39 cellular contexts compared by ENCODE assay signal in the genomic region with DNA sequence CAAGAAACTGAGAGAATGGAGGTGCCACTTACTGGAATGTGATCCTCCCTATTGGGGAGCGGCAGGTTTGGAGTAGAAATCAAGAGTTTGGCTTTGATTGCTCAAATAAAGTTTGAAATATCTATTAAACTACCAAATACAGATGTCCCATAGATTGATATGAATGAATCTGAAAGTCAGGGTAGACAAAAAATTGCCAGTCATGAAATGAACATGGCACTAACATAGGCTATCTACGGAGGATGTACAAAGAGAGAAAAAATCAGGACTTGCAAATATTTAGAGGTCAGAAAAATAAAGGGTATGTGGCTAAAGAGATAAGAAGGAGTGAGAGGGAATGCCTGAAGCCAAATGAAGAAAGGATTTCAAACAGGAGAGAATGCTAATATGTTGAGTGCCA.
"Had no signal": no experiment of that assay in that cellular context is flagged by ENCODE, and none has a peak within 500 bp of the region (broad histone marks: within the 10 kb centered on the region; RNA-seq: fewer than 3 reads in every experiment).

No MANE protein-coding gene starts in this region.

- H3K4me1 Mint-ChIP-seq: activated B cell treated with CpG ODN at 0.5 μM for 24 hours; activated CD4-positive, alpha-beta T cell treated with anti-CD3 and anti-CD28 coated beads, Interleukin-2, amount 10 ng/mL, durations not matched to agents 24 days and 14 days; activated naive CD4-positive, alpha-beta T cell treated with anti-CD3 and anti-CD28 coated beads, Interleukin-2, amount 10 ng/mL, durations not matched to agents 7 days and 5 days; activated naive CD4-positive, alpha-beta T cell treated with anti-CD3 and anti-CD28 coated beads, Interleukin-2, amount 50 U/mL, for 24 hours; activated naive CD8-positive, alpha-beta T cell treated with anti-CD3 and anti-CD28 coated beads, Interleukin-2, amount 10 ng/mL, durations not matched to agents 7 days and 5 days; activated naive CD8-positive, alpha-beta T cell treated with anti-CD3 and anti-CD28 coated beads, Interleukin-2, amount 50 U/mL, for 24 hours; brain; central memory CD8-positive, alpha-beta T cell had no signal

- H3K27ac ChIP-seq: ascending aorta, cardiac muscle cell, VCaP had no signal

- H3K27me3 ChIP-seq: ascending aorta, cardiac muscle cell had no signal

- FAIRE-seq: bronchial epithelial cell, TTC549 had no signal

- H3K9me3 ChIP-seq: ascending aorta had no signal

- H3K4me3 Mint-ChIP-seq: activated B cell treated with CpG ODN at 0.5 μM for 24 hours; activated CD4-positive, alpha-beta memory T cell treated with anti-CD3 and anti-CD28 coated beads for 36 hours; activated CD4-positive, alpha-beta T cell treated with anti-CD3 and anti-CD28 coated beads, Interleukin-2, amount 10 ng/mL, durations not matched to agents 24 days and 14 days; activated CD8-positive, alpha-beta T cell treated with anti-CD3 and anti-CD28 coated beads for 36 hours; activated naive CD4-positive, alpha-beta T cell treated with anti-CD3 and anti-CD28 coated beads, Interleukin-2, amount 10 ng/mL, durations not matched to agents 7 days and 5 days; activated naive CD4-positive, alpha-beta T cell treated with anti-CD3 and anti-CD28 coated beads, Interleukin-2, amount 50 U/mL, for 24 hours; activated naive CD8-positive, alpha-beta T cell; activated naive CD8-positive, alpha-beta T cell treated with anti-CD3 and anti-CD28 coated beads, Interleukin-2, amount 10 ng/mL, durations not matched to agents 7 days and 5 days; activated naive CD8-positive, alpha-beta T cell treated with anti-CD3 and anti-CD28 coated beads, Interleukin-2, amount 50 U/mL, for 24 hours; activated T-cell treated with anti-CD3 and anti-CD28 coated beads, Interleukin-2, amount 50 U/mL, for 4 hours; activated T-cell treated with anti-CD3 and anti-CD28 coated beads, Interleukin-2, amount 50 U/mL, for 72 hours; activated T-helper 1 cell treated with anti-CD3 and anti-CD28 coated beads, Interleukin-12 subunit alpha, Interleukin-12 subunit beta, Interleukin-2, Interleukin-4 antibody, amounts not matched to agents 30 ng/mL and 10 ng/mL and 1 ng/mL, durations not matched to agents 14 hours and 24 hours and 36 hours; brain; central memory CD8-positive, alpha-beta T cell; T-helper 1 cell treated with Interleukin-12 subunit alpha and Interleukin-12 subunit beta and Interleukin-4 antibody, amounts not matched to agents 30 μg/mL and 1 μg/mL, for 36 hours; T-helper 2 cell treated with Interferon-gamma antibody and Interleukin-4, amounts not matched to agents 5 μg/mL and 100 μg/mL, for 36 hours had no signal

- H3K36me3 Mint-ChIP-seq: activated CD4-positive, alpha-beta memory T cell treated with anti-CD3 and anti-CD28 coated beads for 36 hours; activated naive CD4-positive, alpha-beta T cell treated with anti-CD3 and anti-CD28 coated beads, Interleukin-2, amount 10 ng/mL, durations not matched to agents 7 days and 5 days; activated naive CD4-positive, alpha-beta T cell treated with anti-CD3 and anti-CD28 coated beads, Interleukin-2, amount 50 U/mL, for 24 hours; activated naive CD8-positive, alpha-beta T cell; activated naive CD8-positive, alpha-beta T cell treated with anti-CD3 and anti-CD28 coated beads, Interleukin-2, amount 10 ng/mL, durations not matched to agents 7 days and 5 days; brain had no signal

- H3K36me3 ChIP-seq: ascending aorta, cardiac muscle cell had no signal

- H3K27me3 Mint-ChIP-seq: activated B cell treated with CpG ODN at 0.5 μM for 24 hours; activated CD4-positive, alpha-beta memory T cell treated with anti-CD3 and anti-CD28 coated beads for 36 hours; activated CD4-positive, alpha-beta T cell treated with anti-CD3 and anti-CD28 coated beads, Interleukin-2, amount 10 ng/mL, durations not matched to agents 24 days and 14 days; activated CD8-positive, alpha-beta T cell treated with anti-CD3 and anti-CD28 coated beads for 36 hours; activated naive CD4-positive, alpha-beta T cell treated with anti-CD3 and anti-CD28 coated beads, Interleukin-2, amount 10 ng/mL, durations not matched to agents 7 days and 5 days; activated naive CD4-positive, alpha-beta T cell treated with anti-CD3 and anti-CD28 coated beads, Interleukin-2, amount 50 U/mL, for 24 hours; activated naive CD8-positive, alpha-beta T cell; activated naive CD8-positive, alpha-beta T cell treated with anti-CD3 and anti-CD28 coated beads, Interleukin-2, amount 10 ng/mL, durations not matched to agents 7 days and 5 days; activated naive CD8-positive, alpha-beta T cell treated with anti-CD3 and anti-CD28 coated beads, Interleukin-2, amount 50 U/mL, for 24 hours; brain; central memory CD8-positive, alpha-beta T cell had no signal

- H3K4me3 ChIP-seq: ascending aorta, cardiac muscle cell had no signal

- ATAC-seq: activated CD8-positive, alpha-beta T cell treated with anti-CD3 and anti-CD28 coated beads for 36 hours; activated naive CD8-positive, alpha-beta T cell treated with anti-CD3 and anti-CD28 coated beads, Interleukin-2, amount 50 U/mL, for 24 hours; activated T-cell treated with anti-CD3 and anti-CD28 coated beads, Interleukin-2, amount 50 U/mL, for 4 hours; activated T-cell treated with anti-CD3 and anti-CD28 coated beads, Interleukin-2, amount 50 U/mL, for 72 hours had no signal

- H3K4me1 ChIP-seq: ascending aorta had no signal

- H3K27ac Mint-ChIP-seq: activated B cell treated with CpG ODN at 0.5 μM for 24 hours; activated CD4-positive, alpha-beta memory T cell treated with anti-CD3 and anti-CD28 coated beads for 36 hours; activated CD4-positive, alpha-beta T cell treated with anti-CD3 and anti-CD28 coated beads, Interleukin-2, amount 10 ng/mL, durations not matched to agents 24 days and 14 days; activated CD8-positive, alpha-beta T cell treated with anti-CD3 and anti-CD28 coated beads for 36 hours; activated naive CD4-positive, alpha-beta T cell treated with anti-CD3 and anti-CD28 coated beads, Interleukin-2, amount 10 ng/mL, durations not matched to agents 7 days and 5 days; activated naive CD4-positive, alpha-beta T cell treated with anti-CD3 and anti-CD28 coated beads, Interleukin-2, amount 50 U/mL, for 24 hours; activated naive CD8-positive, alpha-beta T cell; activated naive CD8-positive, alpha-beta T cell treated with anti-CD3 and anti-CD28 coated beads, Interleukin-2, amount 10 ng/mL, durations not matched to agents 7 days and 5 days; activated naive CD8-positive, alpha-beta T cell treated with anti-CD3 and anti-CD28 coated beads, Interleukin-2, amount 50 U/mL, for 24 hours; activated T-cell treated with anti-CD3 and anti-CD28 coated beads, Interleukin-2, amount 50 U/mL, for 72 hours; activated T-helper 1 cell treated with anti-CD3 and anti-CD28 coated beads, Interleukin-12 subunit alpha, Interleukin-12 subunit beta, Interleukin-2, Interleukin-4 antibody, amounts not matched to agents 30 ng/mL and 10 ng/mL and 1 ng/mL, durations not matched to agents 14 hours and 24 hours and 36 hours; activated T-helper 2 cell treated with anti-CD3 and anti-CD28 coated beads, Interferon-gamma antibody, Interleukin-2, Interleukin-4, amounts not matched to agents 10 μg/mL and 5 μg/mL and 100 μg/mL, durations not matched to agents 14 hours and 24 hours and 36 hours; brain; T-helper 1 cell treated with Interleukin-12 subunit alpha and Interleukin-12 subunit beta and Interleukin-4 antibody, amounts not matched to agents 30 μg/mL and 1 μg/mL, for 36 hours; T-helper 2 cell treated with Interferon-gamma antibody and Interleukin-4, amounts not matched to agents 5 μg/mL and 100 μg/mL, for 36 hours had no signal

- H3K9me3 Mint-ChIP-seq: activated naive CD8-positive, alpha-beta T cell treated with anti-CD3 and anti-CD28 coated beads, Interleukin-2, amount 10 ng/mL, durations not matched to agents 7 days and 5 days; activated T-helper 1 cell treated with anti-CD3 and anti-CD28 coated beads, Interleukin-12 subunit alpha, Interleukin-12 subunit beta, Interleukin-2, Interleukin-4 antibody, amounts not matched to agents 30 ng/mL and 10 ng/mL and 1 ng/mL, durations not matched to agents 14 hours and 24 hours and 36 hours; brain had no signal

- DNase-seq: activated B cell treated with CpG ODN at 0.5 μM for 24 hours; activated CD4-positive, alpha-beta memory T cell treated with anti-CD3 and anti-CD28 coated beads for 36 hours; activated CD4-positive, alpha-beta T cell treated with anti-CD3 and anti-CD28 coated beads for 4 hours; activated CD4-positive, alpha-beta T cell treated with anti-CD3 and anti-CD28 coated beads, Interleukin-2, amount 10 ng/mL, durations not matched to agents 24 days and 14 days; activated CD4-positive, alpha-beta T cell treated with anti-CD3 and anti-CD28 coated beads, Interleukin-2, amount 50 U/mL, for 1 hour; activated CD4-positive, alpha-beta T cell treated with anti-CD3 and anti-CD28 coated beads, Interleukin-2, amount 50 U/mL, for 4 hours; activated CD4-positive, CD25-positive, alpha-beta regulatory T cell treated with anti-CD3 and anti-CD28 coated beads, Interleukin-2, amount 50 U/mL, for 72 hours; activated CD8-positive, alpha-beta memory T cell treated with anti-CD3 and anti-CD28 coated beads, Interleukin-2, amount 50 U/mL, for 4 hours; activated CD8-positive, alpha-beta T cell treated with anti-CD3 and anti-CD28 coated beads for 36 hours; activated effector memory CD4-positive, alpha-beta T cell treated with Interleukin-2 at 50 U/mL for 16 hours; activated gamma-delta T cell; activated naive CD4-positive, alpha-beta T cell treated with anti-CD3 and anti-CD28 coated beads, Interleukin-2, amount 10 ng/mL, durations not matched to agents 7 days and 5 days; activated naive CD4-positive, alpha-beta T cell treated with Interleukin-2 at 50 U/mL for 16 hours; activated naive CD8-positive, alpha-beta T cell treated with anti-CD3 and anti-CD28 coated beads, Interleukin-2, amount 10 ng/mL, durations not matched to agents 7 days and 5 days; activated naive CD8-positive, alpha-beta T cell treated with anti-CD3 and anti-CD28 coated beads, Interleukin-2, amount 50 U/mL, for 24 hours; activated T-cell treated with anti-CD3 and anti-CD28 coated beads for 4 hours; activated T-cell treated with anti-CD3 and anti-CD28 coated beads, Interleukin-2, amount 50 U/mL, for 1 hour; activated T-cell treated with anti-CD3 and anti-CD28 coated beads, Interleukin-2, amount 50 U/mL, for 4 hours; activated T-cell treated with anti-CD3 and anti-CD28 coated beads, Interleukin-2, amount 50 U/mL, for 72 hours; amygdala; anterior cingulate cortex; caudate nucleus; cerebellar nuclear complex; T-helper 1 cell; T-helper 2 cell; T-helper 9 cell had no signal
